ENCODE assay signal across 10 cellular contexts in genomic region chr4:123986268-123986798, GRCh38.
A peak's percentile ranks its signal among the peaks of the same experiment; 100 is the strongest.
DNase-seq lines count a peak whose midpoint lies in the region; ATAC-seq and TF ChIP-seq lines count a peak whose summit lies in the region.
"Had no signal": no experiment of that assay in that cellular context is flagged by ENCODE, and none has a peak within 500 bp of the region (broad histone marks: within the 10 kb centered on the region; RNA-seq: fewer than 3 reads in every experiment).

No MANE protein-coding gene starts in this region.

- peak overlapping the region; percentile 78 for H3K18ac ChIP-seq in IMR-90 (ENCODE audit: low read depth, low read length)

- H3K36me3 ChIP-seq in IMR-90 (ENCODE audit: control insufficient read depth, insufficient read depth, low read length) = no peaks in the 10 kb centered on the region
- H3K36me3 ChIP-seq in left lung = no peaks in the 10 kb centered on the region

- no TSS peak for BruUV-seq in IMR-90 (replicated peaks; lab: Mats Ljungman, UMichigan)

- peak overlapping the region; percentile 16 for H2BK20ac ChIP-seq in IMR-90 (ENCODE audit: low read depth, low read length)

- no peak overlapping the region; the same call in 1 of the 2 replicates for H3K56ac ChIP-seq in IMR-90 (ENCODE audit: extremely low read depth, insufficient read depth, low read length)

- no peaks in the 10 kb centered on the region for H3K27me3 ChIP-seq in IMR-90 (ENCODE audit: control insufficient read depth, insufficient read depth, low read length)
- H3K27me3 ChIP-seq in left lung = no peaks in the 10 kb centered on the region

- TF ChIP-seq RAD21 in IMR-90 (IDR thresholded peaks at IDR 0.05; ENCODE audit: low read length) = no peak

- H3K9me1 ChIP-seq in IMR-90 (ENCODE audit: insufficient read depth, low read length) = no peaks in the 10 kb centered on the region

- no peak overlapping the region for H2AFZ ChIP-seq in IMR-90 (replicated peaks; ENCODE audit: low read length, poor library complexity)

- DNase-seq in IMR-90 (peak; percentile 92), coronary artery (ENCODE audit: low spot score) (peak; percentile 74), left lung (peak in 1 of 2 donors; percentile 35), type B pancreatic cell (ENCODE audit: extremely low spot score, unreplicated experiment) (no peak), NCI-H2196 (lab: John Stamatoyannopoulos, UW; ENCODE audit: unreplicated experiment) (no peak), NCI-H774 (lab: John Stamatoyannopoulos, UW) (no peak), NCI-H1105 (lab: John Stamatoyannopoulos, UW) (no peak)
- DNase-seq in activated CD4-positive, alpha-beta T cell treated with anti-CD3 and anti-CD28 coated beads for 4 hours = no peak
- DNase-seq: hippocampal formation had no signal

- no peak overlapping the region for H3K4me3 Mint-ChIP-seq in type B pancreatic cell

- WGBS in IMR-90 (ENCODE audit: extremely low coverage in 2 of 2, insufficient read length in 1 of 2), 2 experiments = no CpG with 5 or more reads among the region's 2 CpGs

- peak overlapping the region; percentile 65; the same call in 1 of the 2 replicates for H4K5ac ChIP-seq in IMR-90 (ENCODE audit: low read depth, low read length)

- H3K4me1 ChIP-seq in IMR-90 (ENCODE audit: control insufficient read depth, insufficient read depth, low read length) (peaks cover 3% of the 10 kb centered on the region), left lung (peaks cover 0 to 6% of the 10 kb centered on the region in 2 donors)

- no peaks in the 10 kb centered on the region for H3K4me1 Mint-ChIP-seq in type B pancreatic cell (ENCODE audit: unreplicated experiment)

- no peak overlapping the region for H2AK5ac ChIP-seq in IMR-90 (ENCODE audit: low read depth, low read length)

- TF ChIP-seq CTCF in IMR-90 (conservative IDR thresholded peaks at IDR 0.05; ENCODE audit: low read depth, low read length) (no peak), coronary artery (IDR thresholded peaks at IDR 0.05) (no peak), left lung (IDR thresholded peaks at IDR 0.05) (no peak), type B pancreatic cell (conservative IDR thresholded peaks at IDR 0.05) (no peak)

- no peak overlapping the region for H3K14ac ChIP-seq in IMR-90 (replicated peaks; ENCODE audit: low read depth, low read length)

- peak; percentile 90 for ATAC-seq in IMR-90 (ENCODE audit: low read depth)
- ATAC-seq in left lung = peak; percentile 72

- peak overlapping the region; percentile 92 for H3K27ac ChIP-seq in IMR-90 (ENCODE audit: insufficient read depth, low read length)
- H3K27ac ChIP-seq in coronary artery = peak overlapping the region; percentile 8 to 45
- H3K27ac ChIP-seq in left lung = peak overlapping the region; percentile 14 to 74
- H3K27ac ChIP-seq: KMS-11 had no signal

- peaks cover 5% of the 10 kb centered on the region; the same call in 1 of the 2 replicates for H3K9me3 ChIP-seq in IMR-90 (ENCODE audit: control insufficient read depth, insufficient read depth, low read length)
- H3K9me3 ChIP-seq in left lung = peaks cover 0 to 7% of the 10 kb centered on the region in 2 donors

- dilution Hi-C loops in IMR-90 (cut with HindIII; ENCODE audit: low sequenced_read_pairs, unreplicated experiment) = no loop called here

- intact Hi-C loops in IMR-90 (cut with micrococcal nuclease) = loop anchor here (5.0 kb wide), 2 partner anchors 154 to 589 kb away; partner anchors contain the start of gene SPRY1
- intact Hi-C loops in left lung (cut with DNase I) = no loop called here

- H3K4ac ChIP-seq in IMR-90 (ENCODE audit: low read depth, low read length) = peak overlapping the region; percentile 51; the same call in 1 of the 2 replicates

- H3K4me3 ChIP-seq in IMR-90 (ENCODE audit: insufficient read depth, low read depth, low read length) (peak overlapping the region; percentile 8; the same call in 1 of the 2 replicates), coronary artery (no peak overlapping the region), left lung (no peak overlapping the region)

- H3K36me3 Mint-ChIP-seq in type B pancreatic cell = no peaks in the 10 kb centered on the region

- POLR2A ChIA-PET in IMR-90 (lab: Charles Lee; ENCODE audit: unreplicated experiment) = no interaction called here

- H3K27ac Mint-ChIP-seq in type B pancreatic cell = peak overlapping the region; percentile 80

- CTCF ChIA-PET in IMR-90 (lab: Yijun Ruan, JAX) = interaction anchor here (0.7 kb wide), 1 partner anchor 12 kb away, joined by 6 read pairs; no protein-coding TSS in a partner anchor

- no peaks in the 10 kb centered on the region for H3K79me1 ChIP-seq in IMR-90 (ENCODE audit: low read depth in 1 of 2, low read length in 2 of 2)

- H2BK5ac ChIP-seq in IMR-90 (ENCODE audit: low read depth, low read length, poor library complexity, severe bottlenecking) = peak overlapping the region; percentile 92

- H3K9ac ChIP-seq in IMR-90 (ENCODE audit: low read depth, low read length) = no peak overlapping the region; the same call in 1 of the 2 replicates
- H3K9ac ChIP-seq: KMS-11 had no signal

- no peaks in the 10 kb centered on the region for H3K27me3 Mint-ChIP-seq in type B pancreatic cell

- peak overlapping the region in 1 of 2 experiments; percentile 26; a peak in 2 of 4 replicates for H4K8ac ChIP-seq in IMR-90 (ENCODE audit: low read depth in 2 of 2, low read length in 2 of 2)

- no peak for TF ChIP-seq POLR2A in IMR-90 (IDR thresholded peaks at IDR 0.05; ENCODE audit: low read depth, low read length)

- no peak overlapping the region for H2BK15ac ChIP-seq in IMR-90 (ENCODE audit: low read depth, low read length)

- no peaks in the 10 kb centered on the region for H4K20me1 ChIP-seq in IMR-90 (ENCODE audit: insufficient read depth, low read length)

- H3K9me3 Mint-ChIP-seq in type B pancreatic cell = peaks cover 9% of the 10 kb centered on the region

- peak overlapping the region; percentile 31 for H2BK120ac ChIP-seq in IMR-90 (ENCODE audit: low read depth, low read length)

- H3K4me2 ChIP-seq in IMR-90 (ENCODE audit: low read depth, low read length) = peak overlapping the region; percentile 35
- H3K4me2 ChIP-seq: KMS-11 had no signal

- no peak overlapping the region for H2AK9ac ChIP-seq in IMR-90 (replicated peaks; ENCODE audit: low read depth, low read length, poor library complexity)

- H4K91ac ChIP-seq in IMR-90 (ENCODE audit: insufficient read depth, low read depth, low read length) = no peak overlapping the region

- in situ Hi-C loops in IMR-90 (cut with MboI; ENCODE audit: low sequenced_read_pairs) = no loop called here

- H3K23ac ChIP-seq in IMR-90 (ENCODE audit: low read depth, low read length) = peak overlapping the region; percentile 11; the same call in 1 of the 2 replicates

TF ChIP-seq in IMR-90, 13 proteins besides CTCF, POLR2A, EP300 and RAD21:
- TF ChIP-seq CHD1 (IDR thresholded peaks at IDR 0.05; ENCODE audit: low read depth, low read length) = no peak

Comparison
In these comparisons a context has a peak if more than half of its experiments do, and no peak if none do; other contexts are left out.
1. DNase-seq: peak in IMR-90 (single experiment) and coronary artery (single experiment); none in type B pancreatic cell (single experiment), NCI-H2196 (single experiment), NCI-H774 (single experiment), NCI-H1105 (single experiment) and activated CD4-positive, alpha-beta T cell treated with anti-CD3 and anti-CD28 coated beads for 4 hours (0 of 2).
2. H3K27ac ChIP-seq: peak in every context shown above with its lines; median percentile 92 in IMR-90; 44 in left lung; 26 in coronary artery.